14 cellular contexts compared by ENCODE assay signal in genomic region chr16:13110124-13110796, GRCh38.
DNase-seq lines count a peak whose midpoint lies in the region; FAIRE-seq and TF ChIP-seq lines count a peak whose summit lies in the region.
"Had no signal": no experiment of that assay in that cellular context is flagged by ENCODE, and none has a peak within 500 bp of the region (broad histone marks: within the 10 kb centered on the region; RNA-seq: fewer than 3 reads in every experiment).

No MANE protein-coding gene starts in this region.

- peaks cover 0 to 19% of the 10 kb centered on the region in 2 donors for H3K4me1 ChIP-seq in kidney (ENCODE audit: control insufficient read depth in 1 of 2, insufficient read depth in 1 of 2, low read depth in 1 of 2, low read length in 2 of 2)
- H3K4me1 ChIP-seq in MM.1S (ENCODE audit: low read length), result no peaks in the 10 kb centered on the region

- DNase-seq in HS-27A (ENCODE audit: low read depth), result peak; percentile 90
- peak; percentile 93 for DNase-seq in MCF 10A (ENCODE audit: unreplicated experiment)
- peak; percentile 70 for DNase-seq in kidney
- peak; percentile 68 for DNase-seq in skeletal muscle cell (ENCODE audit: low read depth)
- DNase-seq in MM.1S, result no peak
- DNase-seq in GM10266 (ENCODE audit: extremely low spot score), result no peak
- DNase-seq in KG1 (lab: John Stamatoyannopoulos, UW), result no peak
- no peak for DNase-seq in activated CD4-positive, alpha-beta T cell treated with anti-CD3 and anti-CD28 coated beads, Interleukin-2, amount 50 U/mL, for 4 hours
- DNase-seq: activated CD4-positive, alpha-beta T cell treated with anti-CD3 and anti-CD28 coated beads for 48 hours; activated naive CD8-positive, alpha-beta T cell treated with anti-CD3 and anti-CD28 coated beads, Interleukin-2, amount 10 ng/mL, durations not matched to agents 7 days and 5 days; NCI-H1417 had no signal

- no peaks in the 10 kb centered on the region for H3K27me3 ChIP-seq in MM.1S (replicated peaks; ENCODE audit: insufficient read depth, low read length)

- peak overlapping the region; percentile 26 to 79 for H3K27ac ChIP-seq in kidney (ENCODE audit: low read depth in 2 of 2, low read length in 2 of 2)
- no peak overlapping the region for H3K27ac ChIP-seq in MM.1S (ENCODE audit: low read length)

- intact Hi-C loops in MCF 10A (cut with micrococcal nuclease) (loop anchor here (10.0 kb wide), 1 partner anchor 345 kb away; no protein-coding TSS in a partner anchor), kidney (cut with DNase I) (no loop called here)

- H3K4me1 Mint-ChIP-seq in MCF 10A (ENCODE audit: insufficient read depth, unreplicated experiment), result peaks cover 41% of the 10 kb centered on the region
- H3K4me1 Mint-ChIP-seq: activated naive CD8-positive, alpha-beta T cell treated with anti-CD3 and anti-CD28 coated beads, Interleukin-2, amount 10 ng/mL, durations not matched to agents 7 days and 5 days; stimulated activated effector memory CD8-positive, alpha-beta T cell treated with anti-CD3 and anti-CD28 coated beads, Interleukin-12 subunit alpha, Interleukin-12 subunit beta, amount 100 ng/mL, for 72 hours had no signal

- no TSS peak for BruUV-seq in MCF 10A (replicated peaks; lab: Mats Ljungman, UMichigan)

- H3K9ac ChIP-seq in kidney (ENCODE audit: low read length in 2 of 2), result no peak overlapping the region
- no peak overlapping the region for H3K9ac ChIP-seq in MM.1S (ENCODE audit: low read length)

- no peak overlapping the region for H2AFZ ChIP-seq in MM.1S (ENCODE audit: low read length)

- no peaks in the 10 kb centered on the region for H3K79me2 ChIP-seq in MM.1S (ENCODE audit: low read length)

- no peak overlapping the region for H3K4me2 ChIP-seq in MM.1S (ENCODE audit: low read depth, low read length)

- peaks cover 16% of the 10 kb centered on the region for H3K9me3 Mint-ChIP-seq in MCF 10A (ENCODE audit: unreplicated experiment)
- H3K9me3 Mint-ChIP-seq: activated naive CD8-positive, alpha-beta T cell treated with anti-CD3 and anti-CD28 coated beads, Interleukin-2, amount 10 ng/mL, durations not matched to agents 7 days and 5 days had no signal

- CTCF ChIA-PET in MCF 10A (lab: Yijun Ruan, JAX), result interaction anchor here (0.6 to 1.0 kb wide), 5 partner anchors 10 to 1390 kb away, joined by 3 to 5 read pairs (median 3); partner anchors contain the start of gene ERCC4

- H3K36me3 ChIP-seq in kidney (ENCODE audit: control insufficient read depth in 1 of 2, insufficient read depth in 2 of 2, low read length in 2 of 2), result no peaks in the 10 kb centered on the region
- H3K36me3 ChIP-seq in MM.1S (replicated peaks; ENCODE audit: insufficient read depth, low read length), result no peaks in the 10 kb centered on the region

- no peaks in the 10 kb centered on the region for H3K9me3 ChIP-seq in kidney (ENCODE audit: control insufficient read depth in 1 of 2, low read length in 2 of 2)
- H3K9me3 ChIP-seq in MM.1S (replicated peaks; ENCODE audit: insufficient read depth, low read length), result no peaks in the 10 kb centered on the region

- no peaks in the 10 kb centered on the region for H3F3A ChIP-seq in MM.1S (ENCODE audit: insufficient read depth, low read length)

- H4K20me1 ChIP-seq in MM.1S (ENCODE audit: insufficient read depth, low read length), result no peaks in the 10 kb centered on the region

- H3K9me2 ChIP-seq in MM.1S (replicated peaks; ENCODE audit: insufficient read depth, low read length), result no peaks in the 10 kb centered on the region

- peak overlapping the region; percentile 12 for H3K4me3 Mint-ChIP-seq in MCF 10A (ENCODE audit: unreplicated experiment)
- H3K4me3 Mint-ChIP-seq: activated naive CD8-positive, alpha-beta T cell treated with anti-CD3 and anti-CD28 coated beads, Interleukin-2, amount 10 ng/mL, durations not matched to agents 7 days and 5 days; stimulated activated effector memory CD8-positive, alpha-beta T cell treated with anti-CD3 and anti-CD28 coated beads, Interleukin-12 subunit alpha, Interleukin-12 subunit beta, amount 100 ng/mL, for 72 hours had no signal

- peaks cover 8% of the 10 kb centered on the region for H3K36me3 Mint-ChIP-seq in MCF 10A (ENCODE audit: insufficient read depth, unreplicated experiment)
- H3K36me3 Mint-ChIP-seq: activated naive CD8-positive, alpha-beta T cell treated with anti-CD3 and anti-CD28 coated beads, Interleukin-2, amount 10 ng/mL, durations not matched to agents 7 days and 5 days; stimulated activated effector memory CD8-positive, alpha-beta T cell treated with anti-CD3 and anti-CD28 coated beads, Interleukin-12 subunit alpha, Interleukin-12 subunit beta, amount 100 ng/mL, for 72 hours had no signal

- H3K4me3 ChIP-seq in kidney (ENCODE audit: low read length in 2 of 2) (peak overlapping the region in 1 of 2 donors; percentile 10), skeletal muscle cell (ENCODE audit: low read depth, low read length) (no peak overlapping the region), MM.1S (ENCODE audit: low read length) (no peak overlapping the region)
- H3K4me3 ChIP-seq: lung had no signal

- H3K27me3 Mint-ChIP-seq in MCF 10A (ENCODE audit: insufficient read depth, unreplicated experiment), result no peaks in the 10 kb centered on the region
- H3K27me3 Mint-ChIP-seq: activated naive CD8-positive, alpha-beta T cell treated with anti-CD3 and anti-CD28 coated beads, Interleukin-2, amount 10 ng/mL, durations not matched to agents 7 days and 5 days had no signal

- peak overlapping the region; percentile 73 for H3K27ac Mint-ChIP-seq in MCF 10A (ENCODE audit: low read depth, unreplicated experiment)
- H3K27ac Mint-ChIP-seq: activated naive CD8-positive, alpha-beta T cell treated with anti-CD3 and anti-CD28 coated beads, Interleukin-2, amount 10 ng/mL, durations not matched to agents 7 days and 5 days; stimulated activated effector memory CD8-positive, alpha-beta T cell treated with anti-CD3 and anti-CD28 coated beads, Interleukin-12 subunit alpha, Interleukin-12 subunit beta, amount 100 ng/mL, for 72 hours had no signal

- POLR2A ChIA-PET in MCF 10A (lab: Yijun Ruan, JAX), result interaction anchor here (0.7 to 0.8 kb wide), 3 partner anchors 29 to 198 kb away, joined by 3 to 4 read pairs (median 3); no protein-coding TSS in a partner anchor

- TF ChIP-seq CTCF in MCF 10A (IDR thresholded peaks at IDR 0.05; ENCODE audit: unreplicated experiment) (no peak), kidney (IDR thresholded peaks at IDR 0.05; ENCODE audit: borderline replicate concordance, extremely low read depth, insufficient read depth) (no peak), MM.1S (IDR thresholded peaks at IDR 0.05; ENCODE audit: low read length) (no peak), GM10266 (IDR thresholded peaks at IDR 0.05; ENCODE audit: control insufficient read depth, insufficient read depth, low read depth, missing control alignments) (no peak)

- peak; percentile 47 for FAIRE-seq in kidney (lab: Jason Lieb, UNC)
- FAIRE-seq: D721Med had no signal

Comparison
In these comparisons a context has a peak if more than half of its experiments do, and no peak if none do; other contexts are left out.
1. DNase-seq: peak in HS-27A (single experiment), MCF 10A (single experiment), kidney (single experiment) and skeletal muscle cell (single experiment); none in MM.1S (single experiment), GM10266 (single experiment), KG1 (single experiment) and activated CD4-positive, alpha-beta T cell treated with anti-CD3 and anti-CD28 coated beads, Interleukin-2, amount 50 U/mL, for 4 hours (0 of 2).